In genomic region chr4:41256131-41256739, GRCh38 we compare ENCODE assay signal across 8 cellular contexts. TPM values are rescaled to one million over a fixed set of nuclear protein-coding genes. Genes with fewer than 3 reads are reported as not detected.
DNase-seq lines count a peak whose midpoint lies in the region; ATAC-seq, FAIRE-seq and TF ChIP-seq lines count a peak whose summit lies in the region.

No MANE protein-coding gene starts in this region.

- H3K4me3 ChIP-seq in left ventricle myocardium inferior, result peak overlapping the region; percentile 70

- no peaks in the 10 kb centered on the region for H3K36me3 ChIP-seq in left ventricle myocardium inferior

- ATAC-seq in left cardiac atrium (no peak), HG03025 (IDR thresholded peaks at IDR 0.05; ENCODE audit: low FRiP score, unreplicated experiment) (no peak), GM21529 (IDR thresholded peaks at IDR 0.05; ENCODE audit: unreplicated experiment) (no peak)

- peaks cover 5% of the 10 kb centered on the region for H3K4me1 Mint-ChIP-seq in activated T-helper 1 cell treated with anti-CD3 and anti-CD28 coated beads, Interleukin-12 subunit alpha, Interleukin-12 subunit beta, Interleukin-2, Interleukin-4 antibody, amounts not matched to agents 30 ng/mL and 10 ng/mL and 1 ng/mL, durations not matched to agents 14 hours and 24 hours and 36 hours (ENCODE audit: low read depth)

- H3K27ac ChIP-seq in left ventricle myocardium inferior (replicated peaks), result no peak overlapping the region

- H3K27me3 ChIP-seq in left ventricle myocardium inferior (ENCODE audit: low read depth), result peaks cover 69% of the 10 kb centered on the region

- H3K27ac Mint-ChIP-seq in activated T-helper 1 cell treated with anti-CD3 and anti-CD28 coated beads, Interleukin-12 subunit alpha, Interleukin-12 subunit beta, Interleukin-2, Interleukin-4 antibody, amounts not matched to agents 30 ng/mL and 10 ng/mL and 1 ng/mL, durations not matched to agents 14 hours and 24 hours and 36 hours, result no peak overlapping the region

- H3K36me3 Mint-ChIP-seq in activated T-helper 1 cell treated with anti-CD3 and anti-CD28 coated beads, Interleukin-12 subunit alpha, Interleukin-12 subunit beta, Interleukin-2, Interleukin-4 antibody, amounts not matched to agents 30 ng/mL and 10 ng/mL and 1 ng/mL, durations not matched to agents 14 hours and 24 hours and 36 hours (ENCODE audit: low read depth), result no peaks in the 10 kb centered on the region

- peak; percentile 97 for FAIRE-seq in islet of Langerhans (lab: Jason Lieb, UNC)

- intact Hi-C loops in left ventricle myocardium inferior (cut with micrococcal nuclease), result no loop called here
- intact Hi-C loops in left cardiac atrium (cut with DNase I), result no loop called here
- intact Hi-C loops in activated T-helper 1 cell treated with anti-CD3 and anti-CD28 coated beads, Interleukin-12 subunit alpha, Interleukin-12 subunit beta, Interleukin-2, Interleukin-4 antibody, amounts not matched to agents 30 ng/mL and 10 ng/mL and 1 ng/mL, durations not matched to agents 14 hours and 24 hours and 36 hours (cut with micrococcal nuclease), result loop anchor here (2.0 kb wide), 1 partner anchor 41 kb away; the partner anchor contains the start of gene APBB2

- TF ChIP-seq CTCF in left ventricle myocardium inferior (IDR thresholded peaks at IDR 0.05; ENCODE audit: borderline replicate concordance), result no peak

- H3K9me3 Mint-ChIP-seq in activated T-helper 1 cell treated with anti-CD3 and anti-CD28 coated beads, Interleukin-12 subunit alpha, Interleukin-12 subunit beta, Interleukin-2, Interleukin-4 antibody, amounts not matched to agents 30 ng/mL and 10 ng/mL and 1 ng/mL, durations not matched to agents 14 hours and 24 hours and 36 hours, result no peaks in the 10 kb centered on the region

- H3K9me3 ChIP-seq in left ventricle myocardium inferior (replicated peaks), result no peaks in the 10 kb centered on the region

- H3K27me3 Mint-ChIP-seq in activated T-helper 1 cell treated with anti-CD3 and anti-CD28 coated beads, Interleukin-12 subunit alpha, Interleukin-12 subunit beta, Interleukin-2, Interleukin-4 antibody, amounts not matched to agents 30 ng/mL and 10 ng/mL and 1 ng/mL, durations not matched to agents 14 hours and 24 hours and 36 hours (ENCODE audit: insufficient read depth), result peaks cover 40% of the 10 kb centered on the region

- H3K4me3 Mint-ChIP-seq in activated T-helper 1 cell treated with anti-CD3 and anti-CD28 coated beads, Interleukin-12 subunit alpha, Interleukin-12 subunit beta, Interleukin-2, Interleukin-4 antibody, amounts not matched to agents 30 ng/mL and 10 ng/mL and 1 ng/mL, durations not matched to agents 14 hours and 24 hours and 36 hours, result peak overlapping the region; percentile 9

- DNase-seq in left ventricle myocardium inferior (no peak), left cardiac atrium (no peak), HPDE6-E6E7 (ENCODE audit: extremely low spot score) (no peak), T-helper 2 cell (no peak)
- DNase-seq in activated T-helper 1 cell treated with anti-CD3 and anti-CD28 coated beads, Interleukin-12 subunit alpha, Interleukin-12 subunit beta, Interleukin-2, Interleukin-4 antibody, amounts not matched to agents 30 ng/mL and 10 ng/mL and 1 ng/mL, durations not matched to agents 14 hours and 24 hours and 36 hours (ENCODE audit: low spot score), result no peak

- peaks cover 21% of the 10 kb centered on the region for H3K4me1 ChIP-seq in left ventricle myocardium inferior

RNA-seq across cellular contexts. Expression of gene UCHL1, which starts 0.5 kb away (rescaled TPM):
- 35.2 TPM for total RNA-seq in left ventricle myocardium inferior
- total RNA-seq in left cardiac atrium, result 10 to 100 TPM; 23.1 to 26.4 TPM
- 0.23 and 0.44 TPM in 2 replicates for total RNA-seq in activated T-helper 1 cell treated with anti-CD3 and anti-CD28 coated beads, Interleukin-12 subunit alpha, Interleukin-12 subunit beta, Interleukin-2, Interleukin-4 antibody, amounts not matched to agents 30 ng/mL and 10 ng/mL and 1 ng/mL, durations not matched to agents 14 hours and 24 hours and 36 hours

RNA-seq across cellular contexts. Expression of gene APBB2, which starts 41.9 kb away (rescaled TPM):
- total RNA-seq in left ventricle myocardium inferior (23.5 TPM), left cardiac atrium (10 to 100 TPM; 53.0 to 56.5 TPM)
- total RNA-seq in activated T-helper 1 cell treated with anti-CD3 and anti-CD28 coated beads, Interleukin-12 subunit alpha, Interleukin-12 subunit beta, Interleukin-2, Interleukin-4 antibody, amounts not matched to agents 30 ng/mL and 10 ng/mL and 1 ng/mL, durations not matched to agents 14 hours and 24 hours and 36 hours, result 11.0 and 11.3 TPM in 2 replicates

Comparison
In these comparisons a context has a peak if more than half of its experiments do, and no peak if none do; other contexts are left out.
1. RNA of gene UCHL1, which starts 0.5 kb away (total RNA-seq): 35.2 TPM in left ventricle myocardium inferior (single experiment) and 23.1 to 26.4 TPM in left cardiac atrium; 0.23 to 0.44 TPM in activated T-helper 1 cell treated with anti-CD3 and anti-CD28 coated beads, Interleukin-12 subunit alpha, Interleukin-12 subunit beta, Interleukin-2, Interleukin-4 antibody, amounts not matched to agents 30 ng/mL and 10 ng/mL and 1 ng/mL, durations not matched to agents 14 hours and 24 hours and 36 hours; every median in the first group is over 10 times any median in the second.